Comparison of ENCODE assay signal across 9 cellular contexts in genomic region chr11:105609832-105610781, GRCh38. TPM values are rescaled to one million over a fixed set of nuclear protein-coding genes. Genes with fewer than 3 reads are reported as not detected.
DNase-seq lines count a peak whose midpoint lies in the region; ATAC-seq and TF ChIP-seq lines count a peak whose summit lies in the region.
"Had no signal": no experiment of that assay in that cellular context is flagged by ENCODE, and none has a peak within 500 bp of the region (broad histone marks: within the 10 kb centered on the region; RNA-seq: fewer than 3 reads in every experiment).

Gene GRIA4, plus strand, starts transcription at chr11:105610073. Its CDS starts 925 bp downstream, at chr11:105610998.

- H3K4me3 Mint-ChIP-seq in activated CD8-positive, alpha-beta T cell treated with anti-CD3 and anti-CD28 coated beads for 36 hours: no peak within 1 kb of the TSS
- peak within 1 kb of the TSS; percentile 90 for H3K4me3 Mint-ChIP-seq in neural progenitor cell

- no peak within 1 kb of the TSS for H3K27ac Mint-ChIP-seq in activated CD8-positive, alpha-beta T cell treated with anti-CD3 and anti-CD28 coated beads for 36 hours
- H3K27ac Mint-ChIP-seq in neural progenitor cell: peak within 1 kb of the TSS; percentile 73

- H3K9ac ChIP-seq in HUES48 (ENCODE audit: low read depth, low read length) (peak within 1 kb of the TSS; percentile 26), neural progenitor cell (no peak within 1 kb of the TSS)

- H4K20me1 ChIP-seq in neural progenitor cell (ENCODE audit: low read depth): no peaks in the 10 kb centered on the region

- H3K4me2 ChIP-seq in neural progenitor cell: peak within 1 kb of the TSS; percentile 99

- H3K9me3 ChIP-seq in HUES48 (ENCODE audit: control insufficient read depth, insufficient read depth, low read length) (no peaks in the 10 kb centered on the region), neural progenitor cell (ENCODE audit: low read depth) (no peaks in the 10 kb centered on the region)

- peaks cover 8% of the 10 kb centered on the region for H3K4me1 Mint-ChIP-seq in activated CD8-positive, alpha-beta T cell treated with anti-CD3 and anti-CD28 coated beads for 36 hours (ENCODE audit: low read depth)
- peaks cover 29% of the 10 kb centered on the region for H3K4me1 Mint-ChIP-seq in neural progenitor cell

- H3K4me1 ChIP-seq in HUES48 (ENCODE audit: control insufficient read depth, insufficient read depth, low read length): peaks cover 31% of the 10 kb centered on the region
- no peaks in the 10 kb centered on the region for H3K4me1 ChIP-seq in foreskin keratinocyte
- peaks cover 19% of the 10 kb centered on the region for H3K4me1 ChIP-seq in neural progenitor cell

- H3K27ac ChIP-seq in HUES48 (ENCODE audit: low read depth, low read length) (no peak within 1 kb of the TSS), foreskin keratinocyte (no peak within 1 kb of the TSS), neural progenitor cell (no peak within 1 kb of the TSS)

- H3K9me3 Mint-ChIP-seq in activated CD8-positive, alpha-beta T cell treated with anti-CD3 and anti-CD28 coated beads for 36 hours: peaks cover 3% of the 10 kb centered on the region
- H3K9me3 Mint-ChIP-seq in neural progenitor cell: no peaks in the 10 kb centered on the region

- POLR2A ChIA-PET in activated CD8-positive, alpha-beta T cell treated with anti-CD3 and anti-CD28 coated beads for 36 hours (lab: Charles Lee): no interaction called here

- H3K4me3 ChIP-seq in AG09309 (ENCODE audit: control insufficient read depth, low read depth, low read length) (peak within 1 kb of the TSS; percentile 40), HUES48 (ENCODE audit: low read depth, low read length) (peak within 1 kb of the TSS; percentile 68), neural progenitor cell (peak within 1 kb of the TSS; percentile 58)

- intact Hi-C loops in activated CD8-positive, alpha-beta T cell treated with anti-CD3 and anti-CD28 coated beads for 36 hours (cut with micrococcal nuclease): no loop called here

- peaks cover 38% of the 10 kb centered on the region for H3K27me3 Mint-ChIP-seq in activated CD8-positive, alpha-beta T cell treated with anti-CD3 and anti-CD28 coated beads for 36 hours
- H3K27me3 Mint-ChIP-seq in neural progenitor cell (ENCODE audit: insufficient read depth, low read depth): peaks cover 10% of the 10 kb centered on the region

- no peaks in the 10 kb centered on the region for H3K36me3 Mint-ChIP-seq in activated CD8-positive, alpha-beta T cell treated with anti-CD3 and anti-CD28 coated beads for 36 hours (ENCODE audit: low read depth)
- no peaks in the 10 kb centered on the region for H3K36me3 Mint-ChIP-seq in neural progenitor cell

- peaks cover 40% of the 10 kb centered on the region for H3K27me3 ChIP-seq in HUES48 (ENCODE audit: control insufficient read depth, insufficient read depth, low read length)
- peaks cover 53% of the 10 kb centered on the region for H3K27me3 ChIP-seq in foreskin keratinocyte
- H3K27me3 ChIP-seq in neural progenitor cell: peaks cover 49% of the 10 kb centered on the region

- H3K79me2 ChIP-seq in neural progenitor cell (ENCODE audit: low read depth): no peaks in the 10 kb centered on the region

- TF ChIP-seq CTCF in AG09309 (IDR thresholded peaks at IDR 0.05; ENCODE audit: control insufficient read depth, insufficient read depth, low read depth, low read length, missing control alignments) (no peak), foreskin keratinocyte (conservative IDR thresholded peaks at IDR 0.05) (no peak), neural progenitor cell (IDR thresholded peaks at IDR 0.05) (peak; percentile 4)
- TF ChIP-seq CTCF in activated CD8-positive, alpha-beta T cell treated with anti-CD3 and anti-CD28 coated beads for 36 hours (IDR thresholded peaks at IDR 0.05): no peak

- peak within 1 kb of the TSS; percentile 90 for H2AFZ ChIP-seq in neural progenitor cell (replicated peaks)

- peak; percentile 30 for ATAC-seq in activated CD8-positive, alpha-beta T cell treated with anti-CD3 and anti-CD28 coated beads for 36 hours
- ATAC-seq in foreskin keratinocyte: peak; percentile 73
- ATAC-seq in GM18519 (IDR thresholded peaks at IDR 0.05; ENCODE audit: low FRiP score, unreplicated experiment): no peak
- ATAC-seq in HG03097 (IDR thresholded peaks at IDR 0.05; ENCODE audit: low FRiP score, unreplicated experiment): no peak

- H3F3A ChIP-seq in neural progenitor cell (ENCODE audit: low read depth): peaks cover 28% of the 10 kb centered on the region

- CTCF ChIA-PET in activated CD8-positive, alpha-beta T cell treated with anti-CD3 and anti-CD28 coated beads for 36 hours (lab: Charles Lee): no interaction called here

- DNase-seq in AG09309 (ENCODE audit: low read depth): no peak
- DNase-seq in activated CD8-positive, alpha-beta T cell treated with anti-CD3 and anti-CD28 coated beads for 36 hours: peak; percentile 17
- DNase-seq in foreskin keratinocyte: no peak
- peak; percentile 76 for DNase-seq in neural progenitor cell (ENCODE audit: low spot score)
- no peak for DNase-seq in NCI-H2196 treated with DMSO at 0.1 percent for 48 hours (lab: John Stamatoyannopoulos, UW; ENCODE audit: unreplicated experiment)

- no peaks in the 10 kb centered on the region for H3K36me3 ChIP-seq in HUES48 (ENCODE audit: control insufficient read depth, insufficient read depth, low read length)
- H3K36me3 ChIP-seq in neural progenitor cell: no peaks in the 10 kb centered on the region

RNA-seq across cellular contexts. Expression of gene GRIA4, which starts in this region (rescaled TPM):
- not detected for total RNA-seq in activated CD8-positive, alpha-beta T cell treated with anti-CD3 and anti-CD28 coated beads for 36 hours
- not detected in 2 replicates for total RNA-seq in foreskin keratinocyte
- not detected in 2 replicates for polyA plus RNA-seq in foreskin keratinocyte
- 3.1 and 3.7 TPM in 2 replicates for total RNA-seq in neural progenitor cell (ENCODE audit: low replicate concordance)
- total RNA-seq: glomerular endothelial cell had no signal

Comparison
In these comparisons a context has a peak if more than half of its experiments do, and no peak if none do; other contexts are left out.
1. Peak in DNase-seq and ATAC-seq in activated CD8-positive, alpha-beta T cell treated with anti-CD3 and anti-CD28 coated beads for 36 hours; RNA of the gene not detected or under 1 TPM.
2. Peak in ATAC-seq in foreskin keratinocyte; RNA of the gene not detected or under 1 TPM.